Comparison of ENCODE assay signal across 15 cellular contexts in genomic region chr9:124366476-124367220, GRCh38. TPM values are rescaled to one million over a fixed set of nuclear protein-coding genes. Genes with fewer than 3 reads are reported as not detected.
DNase-seq lines count a peak whose midpoint lies in the region; ATAC-seq and TF ChIP-seq lines count a peak whose summit lies in the region.
"Had no signal": no experiment of that assay in that cellular context is flagged by ENCODE, and none has a peak within 500 bp of the region (broad histone marks: within the 10 kb centered on the region; RNA-seq: fewer than 3 reads in every experiment).

No MANE protein-coding gene starts in this region.

- peak overlapping the region; percentile 65 for H3K27ac Mint-ChIP-seq in activated T-cell treated with anti-CD3 and anti-CD28 coated beads, Interleukin-2, amount 50 U/mL, for 24 hours
- H3K27ac Mint-ChIP-seq: activated CD8-positive, alpha-beta memory T cell treated with anti-CD3 and anti-CD28 coated beads, Interleukin-2, amount 10 ng/mL, durations not matched to agents 7 days and 5 days; activated naive CD4-positive, alpha-beta T cell treated with anti-CD3 and anti-CD28 coated beads, Interleukin-2, amount 50 U/mL, for 24 hours had no signal

- H3K79me2 ChIP-seq in smooth muscle cell (ENCODE audit: low read depth): peaks cover 36% of the 10 kb centered on the region

- no peaks in the 10 kb centered on the region for H3K27me3 Mint-ChIP-seq in activated T-cell treated with anti-CD3 and anti-CD28 coated beads, Interleukin-2, amount 50 U/mL, for 24 hours
- H3K27me3 Mint-ChIP-seq: activated CD8-positive, alpha-beta memory T cell treated with anti-CD3 and anti-CD28 coated beads, Interleukin-2, amount 10 ng/mL, durations not matched to agents 7 days and 5 days; activated naive CD4-positive, alpha-beta T cell treated with anti-CD3 and anti-CD28 coated beads, Interleukin-2, amount 50 U/mL, for 24 hours had no signal

- CTCF ChIA-PET in RWPE1 (lab: Yijun Ruan, JAX): interaction anchor here (0.6 to 2.0 kb wide), 2 partner anchors 160 to 240 kb away, joined by 3 to 6 read pairs; no protein-coding TSS in a partner anchor

- H3K36me3 ChIP-seq in smooth muscle cell (ENCODE audit: low read depth): no peaks in the 10 kb centered on the region

- H3K9me3 ChIP-seq in smooth muscle cell (replicated peaks; ENCODE audit: low read depth): no peaks in the 10 kb centered on the region
- H3K9me3 ChIP-seq: A549, psoas muscle, SJCRH30 had no signal

- H3K4me1 ChIP-seq in smooth muscle cell (ENCODE audit: low read depth): no peaks in the 10 kb centered on the region
- H3K4me1 ChIP-seq: SJCRH30 had no signal

- TF ChIP-seq CTCF in RWPE1 (conservative IDR thresholded peaks at IDR 0.05; ENCODE audit: low read depth) (no peak), fibroblast of pulmonary artery (IDR thresholded peaks at IDR 0.05; ENCODE audit: low read length, missing control alignments) (no peak), smooth muscle cell (IDR thresholded peaks at IDR 0.05; ENCODE audit: borderline replicate concordance, insufficient read depth, poor library complexity, severe bottlenecking) (no peak)

- H3K4me1 Mint-ChIP-seq in activated T-cell treated with anti-CD3 and anti-CD28 coated beads, Interleukin-2, amount 50 U/mL, for 24 hours (ENCODE audit: low read depth): peaks cover 77% of the 10 kb centered on the region
- H3K4me1 Mint-ChIP-seq: activated CD8-positive, alpha-beta memory T cell treated with anti-CD3 and anti-CD28 coated beads, Interleukin-2, amount 10 ng/mL, durations not matched to agents 7 days and 5 days had no signal

- peaks cover 100% of the 10 kb centered on the region for H4K20me1 ChIP-seq in smooth muscle cell (ENCODE audit: low read depth)

- no peak overlapping the region for H3K4me2 ChIP-seq in smooth muscle cell
- H3K4me2 ChIP-seq: A549 had no signal

- no peak overlapping the region for H3K27ac ChIP-seq in RWPE1
- H3K27ac ChIP-seq in smooth muscle cell (ENCODE audit: low read depth): peak overlapping the region; percentile 48
- H3K27ac ChIP-seq: A549, psoas muscle, SJCRH30 had no signal

- H3K4me3 Mint-ChIP-seq in activated T-cell treated with anti-CD3 and anti-CD28 coated beads, Interleukin-2, amount 50 U/mL, for 24 hours: no peak overlapping the region
- H3K4me3 Mint-ChIP-seq: activated CD8-positive, alpha-beta memory T cell treated with anti-CD3 and anti-CD28 coated beads, Interleukin-2, amount 10 ng/mL, durations not matched to agents 7 days and 5 days; activated naive CD4-positive, alpha-beta T cell treated with anti-CD3 and anti-CD28 coated beads, Interleukin-2, amount 50 U/mL, for 24 hours had no signal

- no peak for ATAC-seq in HG03460 (IDR thresholded peaks at IDR 0.05; ENCODE audit: unreplicated experiment)
- ATAC-seq: activated CD8-positive, alpha-beta memory T cell treated with anti-CD3 and anti-CD28 coated beads, Interleukin-2, amount 10 ng/mL, durations not matched to agents 7 days and 5 days had no signal

- no peak for DNase-seq in activated T-cell treated with anti-CD3 and anti-CD28 coated beads, Interleukin-2, amount 50 U/mL, for 24 hours
- no peak for DNase-seq in activated T-cell treated with anti-CD3 and anti-CD28 coated beads, Interleukin-2, amount 50 U/mL, for 1 hour
- peak; percentile 63 for DNase-seq in RWPE1 (ENCODE audit: low spot score)
- peak; percentile 49 for DNase-seq in fibroblast of pulmonary artery (ENCODE audit: low read depth)
- no peak for DNase-seq in smooth muscle cell (lab: John Stamatoyannopoulos, UW; ENCODE audit: unreplicated experiment)
- no peak for DNase-seq in DMS153 treated with DMSO at 0.1 percent for 48 hours (lab: John Stamatoyannopoulos, UW; ENCODE audit: unreplicated experiment)
- DNase-seq in activated gamma-delta T cell (lab: John Stamatoyannopoulos, UW): no peak
- DNase-seq: activated CD8-positive, alpha-beta memory T cell treated with anti-CD3 and anti-CD28 coated beads, Interleukin-2, amount 10 ng/mL, durations not matched to agents 7 days and 5 days; NCI-H1105; NCI-H2171; psoas muscle; SJCRH30 had no signal

- no peak overlapping the region for H3K4me3 ChIP-seq in fibroblast of pulmonary artery (replicated peaks; ENCODE audit: low read depth, low read length)
- H3K4me3 ChIP-seq in smooth muscle cell: no peak overlapping the region
- H3K4me3 ChIP-seq: A549, psoas muscle, SJCRH30 had no signal

- 85% methylated on average over 10 of the region's 10 CpGs for WGBS in smooth muscle cell (ENCODE audit: low lambda C conversion rate)

- H3F3A ChIP-seq in smooth muscle cell (ENCODE audit: low read depth): no peaks in the 10 kb centered on the region

- H3K9me3 Mint-ChIP-seq in activated T-cell treated with anti-CD3 and anti-CD28 coated beads, Interleukin-2, amount 50 U/mL, for 24 hours: no peaks in the 10 kb centered on the region
- H3K9me3 Mint-ChIP-seq: activated naive CD4-positive, alpha-beta T cell treated with anti-CD3 and anti-CD28 coated beads, Interleukin-2, amount 50 U/mL, for 24 hours had no signal

- no peak overlapping the region for H2AFZ ChIP-seq in smooth muscle cell (ENCODE audit: low read depth)

- POLR2A ChIA-PET in RWPE1 (lab: Yijun Ruan, JAX; ENCODE audit: low non-redundant PET): interaction anchor here (1.1 kb wide), 1 partner anchor 161 kb away, joined by 3 read pairs; no protein-coding TSS in a partner anchor

- no peak overlapping the region for H3K9ac ChIP-seq in smooth muscle cell (ENCODE audit: low read depth)

- H3K36me3 Mint-ChIP-seq in activated T-cell treated with anti-CD3 and anti-CD28 coated beads, Interleukin-2, amount 50 U/mL, for 24 hours (ENCODE audit: low read depth): peaks cover 58% of the 10 kb centered on the region

- no peaks in the 10 kb centered on the region for H3K27me3 ChIP-seq in smooth muscle cell (ENCODE audit: low read depth)
- H3K27me3 ChIP-seq: SJCRH30 had no signal

RNA-seq across cellular contexts. Expression of gene PSMB7, which starts 48.6 kb away (rescaled TPM):
- total RNA-seq in smooth muscle cell: 279 and 302 TPM in 2 replicates
- polyA plus RNA-seq in smooth muscle cell: 246 and 280 TPM in 2 replicates

Comparison
In these comparisons a context has a peak if more than half of its experiments do, and no peak if none do; other contexts are left out.
1. DNase-seq: peak in RWPE1 (single experiment) and fibroblast of pulmonary artery (single experiment); none in activated T-cell treated with anti-CD3 and anti-CD28 coated beads, Interleukin-2, amount 50 U/mL, for 24 hours (single experiment), activated T-cell treated with anti-CD3 and anti-CD28 coated beads, Interleukin-2, amount 50 U/mL, for 1 hour (single experiment), smooth muscle cell (single experiment), DMS153 treated with DMSO at 0.1 percent for 48 hours (single experiment) and activated gamma-delta T cell (single experiment).